ENCODE assay signal across 1 cellular context in genomic region chr11:44600739-44601416, GRCh38.
TF ChIP-seq lines count a peak whose summit lies in the region.

No MANE protein-coding gene starts in this region.

TF ChIP-seq in K562, 482 proteins besides CTCF, POLR2A, EP300 and RAD21 (continued from another document):
- TF ChIP-seq PKNOX1 (IDR thresholded peaks at IDR 0.05) (no peak), GABPB1 (CRISPR knock-in tag; IDR thresholded peaks at IDR 0.05) (no peak), CC2D1A (IDR thresholded peaks at IDR 0.05) (no peak), HSF4 (CRISPR knock-in tag; IDR thresholded peaks at IDR 0.05; ENCODE audit: borderline replicate concordance) (no peak), ZNF57 (CRISPR knock-in tag; IDR thresholded peaks at IDR 0.05) (no peak)
